ENCODE assay signal across 8 cellular contexts in genomic region chr6:79869600-79870084, GRCh38.
DNase-seq lines count a peak whose midpoint lies in the region; ATAC-seq and TF ChIP-seq lines count a peak whose summit lies in the region.

No MANE protein-coding gene starts in this region.

- no peaks in the 10 kb centered on the region for H3K36me3 Mint-ChIP-seq in neural crest cell (ENCODE audit: low read depth)
- H3K36me3 Mint-ChIP-seq in stimulated activated naive CD8-positive, alpha-beta T cell treated with anti-CD3 and anti-CD28 coated beads, Interleukin-15, Interleukin-2, amounts not matched to agents 100 ng/mL and 50 ng/mL, for 24 hours (ENCODE audit: low read depth), result no peaks in the 10 kb centered on the region

- peak; percentile 89 for DNase-seq in Daoy (ENCODE audit: low read depth)
- peak; percentile 81 for DNase-seq in KBM-7
- peak; percentile 53 to 88 (median 86) for DNase-seq in Peyer's patch
- DNase-seq in activated T-helper 1 cell treated with Interleukin-2 at 50 U/mL for 16 hours (ENCODE audit: low read depth), result peak; percentile 60
- peak; percentile 63 for DNase-seq in fibroblast of mammary gland (ENCODE audit: low read depth)
- peak; percentile 81 for DNase-seq in neural crest cell (ENCODE audit: low read depth, low spot score)

- H3K27ac Mint-ChIP-seq in neural crest cell (ENCODE audit: unreplicated experiment), result no peak overlapping the region
- peak overlapping the region; percentile 18 for H3K27ac Mint-ChIP-seq in stimulated activated naive CD8-positive, alpha-beta T cell treated with anti-CD3 and anti-CD28 coated beads, Interleukin-15, Interleukin-2, amounts not matched to agents 100 ng/mL and 50 ng/mL, for 24 hours

- H3K9me3 Mint-ChIP-seq in neural crest cell, result no peaks in the 10 kb centered on the region
- no peaks in the 10 kb centered on the region for H3K9me3 Mint-ChIP-seq in stimulated activated naive CD8-positive, alpha-beta T cell treated with anti-CD3 and anti-CD28 coated beads, Interleukin-15, Interleukin-2, amounts not matched to agents 100 ng/mL and 50 ng/mL, for 24 hours

- no peak overlapping the region for H3K27ac ChIP-seq in Peyer's patch

- no peaks in the 10 kb centered on the region for H3K4me1 ChIP-seq in Peyer's patch

- peak; percentile 62 to 94 (median 80) for TF ChIP-seq CTCF in Peyer's patch (IDR thresholded peaks at IDR 0.05)
- peak; percentile 76 for TF ChIP-seq CTCF in fibroblast of mammary gland (conservative IDR thresholded peaks at IDR 0.05; ENCODE audit: control insufficient read depth, insufficient read depth, low read depth, low read length)
- peak; percentile 92 for TF ChIP-seq CTCF in neural crest cell (conservative IDR thresholded peaks at IDR 0.05)

- H3K4me1 Mint-ChIP-seq in neural crest cell, result peaks cover 35% of the 10 kb centered on the region
- peaks cover 9% of the 10 kb centered on the region for H3K4me1 Mint-ChIP-seq in stimulated activated naive CD8-positive, alpha-beta T cell treated with anti-CD3 and anti-CD28 coated beads, Interleukin-15, Interleukin-2, amounts not matched to agents 100 ng/mL and 50 ng/mL, for 24 hours (ENCODE audit: low read depth)

- TF ChIP-seq POLR2A in Peyer's patch (IDR thresholded peaks at IDR 0.05), result no peak

- in situ Hi-C loops in KBM-7 (cut with MboI; ENCODE audit: low pct_unique_long_range_greater_than_20kb, low sequenced_read_pairs), result no loop called here

- peak; percentile 100 for ATAC-seq in GM21786 (IDR thresholded peaks at IDR 0.05; ENCODE audit: unreplicated experiment)

- no peaks in the 10 kb centered on the region for H3K9me3 ChIP-seq in Peyer's patch

- H3K4me3 ChIP-seq in Peyer's patch, result peak overlapping the region in 3 of 4 donors; percentile 16 to 42 (median 25)
- H3K4me3 ChIP-seq in fibroblast of mammary gland (ENCODE audit: control insufficient read depth, low read depth, low read length), result peak overlapping the region; percentile 18

- H3K36me3 ChIP-seq in Peyer's patch, result no peaks in the 10 kb centered on the region

- no peaks in the 10 kb centered on the region for H3K27me3 ChIP-seq in Peyer's patch

- peak overlapping the region; percentile 12 for H3K4me3 Mint-ChIP-seq in neural crest cell
- peak overlapping the region; percentile 38 for H3K4me3 Mint-ChIP-seq in stimulated activated naive CD8-positive, alpha-beta T cell treated with anti-CD3 and anti-CD28 coated beads, Interleukin-15, Interleukin-2, amounts not matched to agents 100 ng/mL and 50 ng/mL, for 24 hours

- no peaks in the 10 kb centered on the region for H3K27me3 Mint-ChIP-seq in neural crest cell (ENCODE audit: low read depth)
- H3K27me3 Mint-ChIP-seq in stimulated activated naive CD8-positive, alpha-beta T cell treated with anti-CD3 and anti-CD28 coated beads, Interleukin-15, Interleukin-2, amounts not matched to agents 100 ng/mL and 50 ng/mL, for 24 hours, result peaks cover 7% of the 10 kb centered on the region
